8 cellular contexts compared by ENCODE assay signal in genomic region chr20:35617397-35618031, GRCh38. TPM values are rescaled to one million over a fixed set of nuclear protein-coding genes. Genes with fewer than 3 reads are reported as not detected.
DNase-seq lines count a peak whose midpoint lies in the region; FAIRE-seq and TF ChIP-seq lines count a peak whose summit lies in the region.

No MANE protein-coding gene starts in this region.

- TF ChIP-seq CTCF in astrocyte of the cerebellum (IDR thresholded peaks at IDR 0.05; ENCODE audit: low read depth, low read length, missing control alignments) (peak; percentile 53), hepatocyte (IDR thresholded peaks at IDR 0.05; ENCODE audit: poor library complexity) (peak; percentile 24)

- peak overlapping the region; percentile 43 for H3K4me3 ChIP-seq in astrocyte of the cerebellum (ENCODE audit: low read depth, low read length)
- H3K4me3 ChIP-seq in hepatocyte: no peak overlapping the region
- H3K4me3 ChIP-seq in skeletal muscle cell (ENCODE audit: low read depth, low read length): peak overlapping the region; percentile 75

- H3K27me3 ChIP-seq in hepatocyte: no peaks in the 10 kb centered on the region

- peak overlapping the region; percentile 52 for H3K27ac ChIP-seq in hepatocyte

- no peaks in the 10 kb centered on the region for H3K79me2 ChIP-seq in hepatocyte

- H3K4me2 ChIP-seq in hepatocyte: peak overlapping the region; percentile 97

- H3K9me2 ChIP-seq in hepatocyte (replicated peaks; ENCODE audit: insufficient read depth): no peaks in the 10 kb centered on the region

- H3K9me3 ChIP-seq in hepatocyte (ENCODE audit: low read depth): no peaks in the 10 kb centered on the region

- DNase-seq in DMS79 (lab: John Stamatoyannopoulos, UW): peak; percentile 36
- DNase-seq in HTR-8/SVneo (ENCODE audit: insufficient read length, low spot score): peak; percentile 53
- DNase-seq in RPMI8226: peak; percentile 76
- DNase-seq in astrocyte of the cerebellum (ENCODE audit: low read depth): no peak
- peak; percentile 69 for DNase-seq in hepatocyte (ENCODE audit: low spot score)
- peak; percentile 56 for DNase-seq in skeletal muscle cell (ENCODE audit: low read depth)
- no peak for DNase-seq in pons (ENCODE audit: low spot score)
- no peak for DNase-seq in dedifferentiated amniotic fluid mesenchymal stem cell (ENCODE audit: extremely low spot score)

- no peaks in the 10 kb centered on the region for H3K36me3 ChIP-seq in hepatocyte (replicated peaks; ENCODE audit: insufficient read depth, low read depth)

- H2AFZ ChIP-seq in hepatocyte: peak overlapping the region; percentile 55

- peaks cover 8% of the 10 kb centered on the region for H3K4me1 ChIP-seq in hepatocyte (ENCODE audit: insufficient read depth)

- no peaks in the 10 kb centered on the region for H4K20me1 ChIP-seq in hepatocyte (ENCODE audit: insufficient read depth, poor library complexity, severe bottlenecking)

- in situ Hi-C loops in astrocyte of the cerebellum (cut with HindIII; ENCODE audit: low sequenced_read_pairs): no loop called here

- 25% methylated on average over 19 of the region's 19 CpGs for WGBS in hepatocyte (ENCODE audit: low lambda C conversion rate, missing lambda C conversion rate)

- no peak for FAIRE-seq in HTR-8/SVneo (lab: Jason Lieb, UNC)

RNA-seq across cellular contexts. Expression of gene SPAG4, which starts 1.9 kb away (rescaled TPM):
- 7.9 and 11.0 TPM in 2 replicates for total RNA-seq in hepatocyte
- 6.6 and 10.5 TPM in 2 replicates for polyA plus RNA-seq in hepatocyte

RNA-seq across cellular contexts. Expression of gene CPNE1, which starts 47.2 kb away (rescaled TPM):
- total RNA-seq in hepatocyte: 66.9 and 68.9 TPM in 2 replicates
- 91.1 and 93.4 TPM in 2 replicates for polyA plus RNA-seq in hepatocyte

RNA-seq across cellular contexts. Expression of gene RBM12, which starts 47.2 kb away (rescaled TPM):
- 53.7 and 57.3 TPM in 2 replicates for total RNA-seq in hepatocyte
- 20.6 and 22.5 TPM in 2 replicates for polyA plus RNA-seq in hepatocyte

Comparison
In these comparisons a context has a peak if more than half of its experiments do, and no peak if none do; other contexts are left out.
1. DNase-seq: peak in DMS79 (single experiment), HTR-8/SVneo (single experiment), RPMI8226 (single experiment), hepatocyte (single experiment) and skeletal muscle cell (single experiment); none in astrocyte of the cerebellum (single experiment), pons (single experiment) and dedifferentiated amniotic fluid mesenchymal stem cell (single experiment).